ENCODE assay signal across 30 cellular contexts in genomic region chr12:105559292-105559691, GRCh38.
"Had no signal": no experiment of that assay in that cellular context is flagged by ENCODE, and none has a peak within 500 bp of the region (broad histone marks: within the 10 kb centered on the region; RNA-seq: fewer than 3 reads in every experiment).

No MANE protein-coding gene starts in this region.

- H3K9me3 ChIP-seq: esophagus muscularis mucosa, gastrocnemius medialis had no signal

- ATAC-seq: activated naive CD4-positive, alpha-beta T cell treated with anti-CD3 and anti-CD28 coated beads, Interleukin-2, amount 50 U/mL, for 72 hours; activated T-cell treated with anti-CD3 and anti-CD28 coated beads, Interleukin-2, amount 50 U/mL, for 72 hours; foreskin keratinocyte; gastrocnemius medialis; WTC11 had no signal

- H3K4me3 ChIP-seq: coronary artery, dorsolateral prefrontal cortex, esophagus muscularis mucosa, gastrocnemius medialis had no signal

- DNase-seq: activated CD4-positive, alpha-beta memory T cell treated with anti-CD3 and anti-CD28 coated beads, Interleukin-2, amount 10 ng/mL, durations not matched to agents 7 days and 5 days; activated CD4-positive, alpha-beta T cell treated with anti-CD3 and anti-CD28 coated beads for 1 hour; activated CD4-positive, alpha-beta T cell treated with anti-CD3 and anti-CD28 coated beads for 4 hours; activated CD4-positive, alpha-beta T cell treated with anti-CD3 and anti-CD28 coated beads, Interleukin-2, amount 10 ng/mL, durations not matched to agents 7 days and 5 days; activated CD4-positive, alpha-beta T cell treated with anti-CD3 and anti-CD28 coated beads, Interleukin-2, amount 50 U/mL, for 4 hours; activated CD8-positive, alpha-beta memory T cell treated with anti-CD3 and anti-CD28 coated beads, Interleukin-2, amount 50 U/mL, for 48 hours; activated gamma-delta T cell; activated naive CD4-positive, alpha-beta T cell; activated naive CD4-positive, alpha-beta T cell treated with anti-CD3 and anti-CD28 coated beads, Interleukin-2, amount 10 ng/mL, durations not matched to agents 7 days and 5 days; activated naive CD8-positive, alpha-beta T cell treated with anti-CD3 and anti-CD28 coated beads, Interleukin-2, amount 10 ng/mL, durations not matched to agents 7 days and 5 days; activated T-cell treated with anti-CD3 and anti-CD28 coated beads for 4 hours; activated T-cell treated with anti-CD3 and anti-CD28 coated beads, Interleukin-2, amount 50 U/mL, for 24 hours; activated T-cell treated with anti-CD3 and anti-CD28 coated beads, Interleukin-2, amount 50 U/mL, for 72 hours; amniotic stem cell; anterior cingulate cortex; brain microvascular endothelial cell; dorsolateral prefrontal cortex; effector memory CD4-positive, alpha-beta T cell; endodermal cell; erythroblast; foreskin keratinocyte; gastrocnemius medialis; glutamatergic neuron; T-helper 2 cell had no signal

- H3K27me3 ChIP-seq: brain microvascular endothelial cell, dorsolateral prefrontal cortex, esophagus muscularis mucosa, foreskin keratinocyte, gastrocnemius medialis had no signal

- H3K27ac ChIP-seq: brain microvascular endothelial cell, coronary artery, dorsolateral prefrontal cortex, esophagus muscularis mucosa, foreskin keratinocyte, gastrocnemius medialis had no signal

- FAIRE-seq: astrocyte, bronchial epithelial cell had no signal

- H3K36me3 ChIP-seq: brain microvascular endothelial cell, esophagus muscularis mucosa, gastrocnemius medialis had no signal
